9 cellular contexts compared by ENCODE assay signal in genomic region chr1:98388431-98388830, GRCh38.
DNase-seq lines count a peak whose midpoint lies in the region; ATAC-seq and TF ChIP-seq lines count a peak whose summit lies in the region.
"Had no signal": no experiment of that assay in that cellular context is flagged by ENCODE, and none has a peak within 500 bp of the region (broad histone marks: within the 10 kb centered on the region; RNA-seq: fewer than 3 reads in every experiment).

No MANE protein-coding gene starts in this region.

- H3K27me3 ChIP-seq in SJSA1 (replicated peaks) = no peaks in the 10 kb centered on the region
- H3K27me3 ChIP-seq: tibial nerve had no signal

- H3K9me2 ChIP-seq in OCI-LY7 (ENCODE audit: insufficient read depth, low read length) = no peaks in the 10 kb centered on the region

- H4K20me1 ChIP-seq in OCI-LY7 (ENCODE audit: insufficient read depth, low read length) = no peaks in the 10 kb centered on the region

- H3K36me3 ChIP-seq in SJSA1 (no peaks in the 10 kb centered on the region), OCI-LY7 (ENCODE audit: insufficient read depth, low read length) (no peaks in the 10 kb centered on the region)
- H3K36me3 ChIP-seq: tibial nerve had no signal

- H2AFZ ChIP-seq in OCI-LY7 (ENCODE audit: low read length) = no peak overlapping the region

- DNase-seq in EL = peak; percentile 88
- peak; percentile 93 for DNase-seq in HCEC 1CT
- peak in 1 of 2 experiments; percentile 43 for DNase-seq in SJSA1 (ENCODE audit: low read depth in 1 of 2, low spot score in 2 of 2)
- DNase-seq in globus pallidus (ENCODE audit: low spot score) = peak; percentile 68
- no peak for DNase-seq in NCI-H1930 (lab: John Stamatoyannopoulos, UW)
- no peak for DNase-seq in OCI-LY7 (ENCODE audit: low spot score)
- DNase-seq in cortex of kidney (lab: John Stamatoyannopoulos, UW) = no peak

- intact Hi-C loops in OCI-LY7 (cut with micrococcal nuclease; ENCODE audit: unreplicated experiment) = no loop called here

- POLR2A ChIA-PET in OCI-LY7 (lab: Charles Lee) = interaction anchor here (1.0 kb wide), 1 partner anchor 33 kb away, joined by 3 read pairs; no protein-coding TSS in a partner anchor

- no peaks in the 10 kb centered on the region for H3K79me2 ChIP-seq in OCI-LY7 (ENCODE audit: insufficient read depth, low read depth, low read length)

- H3K4me3 ChIP-seq in SJSA1 (no peak overlapping the region), OCI-LY7 (ENCODE audit: low read depth, low read length, poor library complexity, severe bottlenecking) (no peak overlapping the region)
- H3K4me3 ChIP-seq: tibial nerve had no signal

- BruUV-seq in OCI-LY7 (replicated peaks; lab: Mats Ljungman, UMichigan) = no TSS peak

- no peak overlapping the region for H3K4me2 ChIP-seq in OCI-LY7 (ENCODE audit: low read length)

- peak overlapping the region; percentile 37 for H3K27ac ChIP-seq in SJSA1
- no peak overlapping the region for H3K27ac ChIP-seq in OCI-LY7 (ENCODE audit: low read depth, low read length, poor library complexity, severe bottlenecking)

- no peaks in the 10 kb centered on the region for H3K9me3 ChIP-seq in SJSA1 (replicated peaks)
- no peaks in the 10 kb centered on the region for H3K9me3 ChIP-seq in OCI-LY7 (ENCODE audit: low read length)
- H3K9me3 ChIP-seq: tibial nerve had no signal

- CTCF ChIA-PET in OCI-LY7 (lab: Charles Lee; ENCODE audit: unreplicated experiment) = no interaction called here

- ATAC-seq in GM19035 (IDR thresholded peaks at IDR 0.05; ENCODE audit: unreplicated experiment) = no peak

- TF ChIP-seq CTCF in OCI-LY7 (conservative IDR thresholded peaks at IDR 0.05; ENCODE audit: low read length) = no peak

- H3K4me1 ChIP-seq in SJSA1 (replicated peaks) (peaks cover 27% of the 10 kb centered on the region), OCI-LY7 (ENCODE audit: insufficient read depth, low read length, poor library complexity, severe bottlenecking) (no peaks in the 10 kb centered on the region)

Comparison
In these comparisons a context has a peak if more than half of its experiments do, and no peak if none do; other contexts are left out.
1. DNase-seq: peak in EL (single experiment), HCEC 1CT (single experiment) and globus pallidus (single experiment); none in NCI-H1930 (0 of 2), OCI-LY7 (single experiment) and cortex of kidney (single experiment).